ENCODE assay signal across 12 cellular contexts in genomic region chr11:66643745-66644437, GRCh38. TPM values are rescaled to one million over a fixed set of nuclear protein-coding genes. Genes with fewer than 3 reads are reported as not detected.
A peak's percentile ranks its signal among the peaks of the same experiment; 100 is the strongest.
DNase-seq lines count a peak whose midpoint lies in the region; ATAC-seq lines count a peak whose summit lies in the region.
"Had no signal": no experiment of that assay in that cellular context is flagged by ENCODE, and none has a peak within 500 bp of the region (broad histone marks: within the 10 kb centered on the region; RNA-seq: fewer than 3 reads in every experiment).

No MANE protein-coding gene starts in this region.

- H3K4me1 Mint-ChIP-seq in activated CD4-positive, alpha-beta T cell treated with anti-CD3 and anti-CD28 coated beads, Interleukin-2, amount 10 ng/mL, durations not matched to agents 24 days and 14 days: peaks cover 73% of the 10 kb centered on the region
- H3K4me1 Mint-ChIP-seq in effector memory CD8-positive, alpha-beta T cell (ENCODE audit: low read depth in 2 of 2): peaks cover 74 to 83% of the 10 kb centered on the region in 2 donors

- no peaks in the 10 kb centered on the region for H3K27me3 Mint-ChIP-seq in activated CD4-positive, alpha-beta T cell treated with anti-CD3 and anti-CD28 coated beads, Interleukin-2, amount 10 ng/mL, durations not matched to agents 24 days and 14 days
- H3K27me3 Mint-ChIP-seq in effector memory CD8-positive, alpha-beta T cell: no peaks in the 10 kb centered on the region

- DNase-seq in activated CD4-positive, alpha-beta T cell treated with anti-CD3 and anti-CD28 coated beads, Interleukin-2, amount 10 ng/mL, durations not matched to agents 24 days and 14 days: no peak
- no peak for DNase-seq in activated CD4-positive, alpha-beta T cell treated with anti-CD3 and anti-CD28 coated beads for 1 hour
- DNase-seq in effector memory CD8-positive, alpha-beta T cell: no peak
- DNase-seq in NCI-H82 treated with DMSO at 0.1 percent for 48 hours (lab: John Stamatoyannopoulos, UW; ENCODE audit: unreplicated experiment): no peak
- no peak for DNase-seq in effector memory CD4-positive, alpha-beta T cell
- DNase-seq: activated gamma-delta T cell; esophagus squamous epithelium; NK-92 treated with Interleukin-12 subunit alpha and Interleukin-12 subunit beta, amount 100 ng/mL, for 24 hours; stimulated activated CD4-positive, alpha-beta T cell treated with anti-CD3 and anti-CD28 coated beads, Interleukin-15, amount 100 ng/mL, for 24 hours had no signal

- peaks cover 88% of the 10 kb centered on the region for H3K36me3 Mint-ChIP-seq in activated CD4-positive, alpha-beta T cell treated with anti-CD3 and anti-CD28 coated beads, Interleukin-2, amount 10 ng/mL, durations not matched to agents 24 days and 14 days (ENCODE audit: low read depth)
- peaks cover 100% of the 10 kb centered on the region for H3K36me3 Mint-ChIP-seq in effector memory CD8-positive, alpha-beta T cell (ENCODE audit: insufficient read depth)

- peak overlapping the region; percentile 33 for H3K4me3 ChIP-seq in skeletal muscle satellite cell (ENCODE audit: low read length)
- no peak overlapping the region for H3K4me3 ChIP-seq in effector memory CD4-positive, alpha-beta T cell (ENCODE audit: insufficient read depth, low read depth, low read length, poor library complexity, severe bottlenecking)
- H3K4me3 ChIP-seq: lung, suprapubic skin had no signal

- H3K27me3 ChIP-seq in skeletal muscle satellite cell (ENCODE audit: control insufficient read depth, insufficient read depth, low read length): no peaks in the 10 kb centered on the region
- no peaks in the 10 kb centered on the region for H3K27me3 ChIP-seq in effector memory CD4-positive, alpha-beta T cell (replicated peaks; ENCODE audit: control insufficient read depth, insufficient read depth, low read length, poor library complexity, severe bottlenecking)
- H3K27me3 ChIP-seq: esophagus squamous epithelium, suprapubic skin had no signal

- H3K9ac ChIP-seq in skeletal muscle satellite cell (ENCODE audit: low read depth, low read length): no peak overlapping the region

- peak overlapping the region; percentile 91 for H3K4me3 Mint-ChIP-seq in activated CD4-positive, alpha-beta T cell treated with anti-CD3 and anti-CD28 coated beads, Interleukin-2, amount 10 ng/mL, durations not matched to agents 24 days and 14 days
- H3K4me3 Mint-ChIP-seq in effector memory CD8-positive, alpha-beta T cell: peak overlapping the region; percentile 97 to 98

- H3K4me1 ChIP-seq in skeletal muscle satellite cell (ENCODE audit: control insufficient read depth, insufficient read depth, low read length): peaks cover 54% of the 10 kb centered on the region
- H3K4me1 ChIP-seq in effector memory CD4-positive, alpha-beta T cell (ENCODE audit: control insufficient read depth, insufficient read depth, low read length, poor library complexity, severe bottlenecking): peaks cover 46% of the 10 kb centered on the region

- no peaks in the 10 kb centered on the region for H3K9me3 Mint-ChIP-seq in activated CD4-positive, alpha-beta T cell treated with anti-CD3 and anti-CD28 coated beads, Interleukin-2, amount 10 ng/mL, durations not matched to agents 24 days and 14 days
- H3K9me3 Mint-ChIP-seq in effector memory CD8-positive, alpha-beta T cell: no peaks in the 10 kb centered on the region

- H3K9me3 ChIP-seq in skeletal muscle satellite cell (replicated peaks; ENCODE audit: low read length): no peaks in the 10 kb centered on the region
- no peaks in the 10 kb centered on the region for H3K9me3 ChIP-seq in effector memory CD4-positive, alpha-beta T cell (ENCODE audit: control insufficient read depth, low read length)
- H3K9me3 ChIP-seq: esophagus squamous epithelium, suprapubic skin had no signal

- intact Hi-C loops in activated CD4-positive, alpha-beta T cell treated with anti-CD3 and anti-CD28 coated beads, Interleukin-2, amount 10 ng/mL, durations not matched to agents 24 days and 14 days (cut with micrococcal nuclease): no loop called here

- ATAC-seq in effector memory CD8-positive, alpha-beta T cell (replicated peaks): no peak

- H3K36me3 ChIP-seq in skeletal muscle satellite cell (ENCODE audit: insufficient read depth, low read length): peaks cover 87% of the 10 kb centered on the region
- H3K36me3 ChIP-seq in effector memory CD4-positive, alpha-beta T cell (ENCODE audit: control insufficient read depth, insufficient read depth, low read length): peaks cover 76% of the 10 kb centered on the region

- peak overlapping the region; percentile 84 for H3K4me2 ChIP-seq in skeletal muscle satellite cell (ENCODE audit: low read length)

- H3K27ac ChIP-seq in effector memory CD4-positive, alpha-beta T cell (ENCODE audit: insufficient read depth, low read length, poor library complexity, severe bottlenecking): no peak overlapping the region
- H3K27ac ChIP-seq: esophagus squamous epithelium, suprapubic skin had no signal

- H3K27ac Mint-ChIP-seq in activated CD4-positive, alpha-beta T cell treated with anti-CD3 and anti-CD28 coated beads, Interleukin-2, amount 10 ng/mL, durations not matched to agents 24 days and 14 days: no peak overlapping the region
- peak overlapping the region; percentile 72 to 83 for H3K27ac Mint-ChIP-seq in effector memory CD8-positive, alpha-beta T cell

RNA-seq across cellular contexts. Expression of gene RBM4, which starts 5.4 kb away (rescaled TPM):
- 109 and 133 TPM in 2 replicates for total RNA-seq in activated CD4-positive, alpha-beta T cell treated with anti-CD3 and anti-CD28 coated beads, Interleukin-2, amount 10 ng/mL, durations not matched to agents 24 days and 14 days
- 91.7 and 93.8 TPM in 2 replicates for total RNA-seq in skeletal muscle satellite cell (2012; rRNA removed)

RNA-seq across cellular contexts. Expression of gene RBM14, which starts 27.5 kb away (rescaled TPM):
- total RNA-seq in activated CD4-positive, alpha-beta T cell treated with anti-CD3 and anti-CD28 coated beads, Interleukin-2, amount 10 ng/mL, durations not matched to agents 24 days and 14 days: 209 and 214 TPM in 2 replicates
- total RNA-seq in skeletal muscle satellite cell (2012; rRNA removed): 43.6 and 47.8 TPM in 2 replicates

RNA-seq across cellular contexts. Expression of gene RBM4B, which starts 33.8 kb away (rescaled TPM):
- 15.6 and 16.0 TPM in 2 replicates for total RNA-seq in activated CD4-positive, alpha-beta T cell treated with anti-CD3 and anti-CD28 coated beads, Interleukin-2, amount 10 ng/mL, durations not matched to agents 24 days and 14 days
- total RNA-seq in skeletal muscle satellite cell (2012; rRNA removed): 11.9 and 13.1 TPM in 2 replicates

RNA-seq across cellular contexts. Expression of gene CCS, which starts 50.9 kb away (rescaled TPM):
- 28.3 and 31.4 TPM in 2 replicates for total RNA-seq in activated CD4-positive, alpha-beta T cell treated with anti-CD3 and anti-CD28 coated beads, Interleukin-2, amount 10 ng/mL, durations not matched to agents 24 days and 14 days
- 29.5 and 40.6 TPM in 2 replicates for total RNA-seq in skeletal muscle satellite cell (2012; rRNA removed)

RNA-seq across cellular contexts. Expression of gene CCDC87, which starts 51.0 kb away (rescaled TPM):
- 0.19 and 0.21 TPM in 2 replicates for total RNA-seq in activated CD4-positive, alpha-beta T cell treated with anti-CD3 and anti-CD28 coated beads, Interleukin-2, amount 10 ng/mL, durations not matched to agents 24 days and 14 days
- 0.25 and 1.1 TPM in 2 replicates for total RNA-seq in skeletal muscle satellite cell (2012; rRNA removed)
